8 cellular contexts compared by ENCODE assay signal in the genomic region with DNA sequence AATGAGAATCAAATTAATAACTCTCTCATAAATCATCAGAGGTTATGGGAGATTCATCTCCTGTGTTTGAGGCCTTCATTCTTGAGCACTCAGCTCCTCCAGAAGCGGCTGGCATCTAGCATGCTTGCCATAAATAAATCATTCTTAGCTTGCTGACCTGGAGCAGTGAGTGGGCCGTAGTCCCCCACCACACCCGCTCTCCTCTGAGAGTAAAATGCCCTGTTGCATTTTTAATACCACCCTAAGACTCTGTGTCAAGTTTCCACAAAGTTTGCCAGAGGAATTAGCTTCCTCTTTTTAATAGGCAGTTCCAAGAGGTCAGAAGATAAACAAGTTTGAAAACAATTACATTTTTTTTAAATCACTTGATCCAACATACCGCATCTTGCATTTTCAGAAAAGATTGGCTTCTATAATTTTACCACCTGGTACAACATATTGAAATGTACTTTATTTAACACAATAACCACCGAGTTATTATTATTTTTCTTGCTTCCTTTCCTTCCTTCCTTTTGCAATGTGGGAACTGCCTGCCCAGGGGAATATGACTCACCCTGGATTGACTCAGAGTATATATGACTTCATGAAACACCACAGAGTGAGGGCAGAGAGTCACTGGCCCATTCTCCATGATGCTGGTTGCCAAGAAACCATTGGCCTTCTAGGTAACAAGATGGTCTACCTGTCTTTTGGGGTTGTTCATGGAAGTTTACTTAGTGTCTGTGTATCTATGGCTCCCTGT. TPM values are rescaled to one million over a fixed set of nuclear protein-coding genes. Genes with fewer than 3 reads are reported as not detected.
DNase-seq lines count a peak whose midpoint lies in the region; ATAC-seq and TF ChIP-seq lines count a peak whose summit lies in the region.

No MANE protein-coding gene starts in this region.

- DNase-seq in HEK293T (ENCODE audit: extremely low spot score) (peak; percentile 13), SK-MEL-5 (ENCODE audit: low read depth, low spot score) (peak; percentile 27), glomerular visceral epithelial cell (ENCODE audit: extremely low spot score) (peak; percentile 76), smooth muscle cell of the brain vasculature (ENCODE audit: low read depth, low spot score) (peak; percentile 69), retina (no peak)
- no peak for DNase-seq in stimulated activated CD4-positive, alpha-beta T cell treated with anti-CD3 and anti-CD28 coated beads, Interleukin-4, amount 100 ng/mL, for 1 hour

- ATAC-seq in HG02970 (IDR thresholded peaks at IDR 0.05; ENCODE audit: low FRiP score, unreplicated experiment): no peak
- no peak for ATAC-seq in HG03159 (IDR thresholded peaks at IDR 0.05; ENCODE audit: unreplicated experiment)

- POLR2A ChIA-PET in HEK293T (lab: Yijun Ruan, JAX): no interaction called here

- in situ Hi-C loops in SK-MEL-5 (cut with HindIII; ENCODE audit: low pct_unique_long_range_greater_than_20kb, low sequenced_read_pairs): no loop called here

- CTCF ChIA-PET in HEK293T (lab: Yijun Ruan, JAX): interaction anchor here (0.6 to 1.7 kb wide), 2 partner anchors 45 to 114 kb away, joined by 3 to 7 read pairs; no protein-coding TSS in a partner anchor

TF ChIP-seq in HEK293T, 16 proteins besides CTCF, POLR2A, EP300 and RAD21:
- TF ChIP-seq, protein P1, sequence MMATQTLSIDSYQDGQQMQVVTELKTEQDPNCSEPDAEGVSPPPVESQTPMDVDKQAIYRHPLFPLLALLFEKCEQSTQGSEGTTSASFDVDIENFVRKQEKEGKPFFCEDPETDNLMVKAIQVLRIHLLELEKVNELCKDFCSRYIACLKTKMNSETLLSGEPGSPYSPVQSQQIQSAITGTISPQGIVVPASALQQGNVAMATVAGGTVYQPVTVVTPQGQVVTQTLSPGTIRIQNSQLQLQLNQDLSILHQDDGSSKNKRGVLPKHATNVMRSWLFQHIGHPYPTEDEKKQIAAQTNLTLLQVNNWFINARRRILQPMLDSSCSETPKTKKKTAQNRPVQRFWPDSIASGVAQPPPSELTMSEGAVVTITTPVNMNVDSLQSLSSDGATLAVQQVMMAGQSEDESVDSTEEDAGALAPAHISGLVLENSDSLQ (IDR thresholded peaks at IDR 0.05): 0 out of 2 replicates have a peak, but pooled peaks have one; percentile 5
- TF ChIP-seq L3MBTL2 (conservative IDR thresholded peaks at IDR 0.05) (no peak), FOXA1 (IDR thresholded peaks at IDR 0.05) (no peak), ZNF384 (IDR thresholded peaks at IDR 0.05) (no peak)

RNA-seq across cellular contexts. Expression of a gene that starts 29.4 kb away (rescaled TPM):
- total RNA-seq in SK-MEL-5 (2014; rRNA removed; shearing (Covaris generic)): not detected in 2 replicates
- not detected in 2 replicates for polyA plus RNA-seq in SK-MEL-5 (2015; cell fraction: cytosol; rRNA removed)
- not detected in 2 replicates for polyA plus RNA-seq in SK-MEL-5 (2015; cell fraction: nucleus; rRNA removed)

Comparison
In these comparisons a context has a peak if more than half of its experiments do, and no peak if none do; other contexts are left out.
1. DNase-seq: peak in HEK293T (single experiment), SK-MEL-5 (single experiment), glomerular visceral epithelial cell (single experiment) and smooth muscle cell of the brain vasculature (single experiment); none in stimulated activated CD4-positive, alpha-beta T cell treated with anti-CD3 and anti-CD28 coated beads, Interleukin-4, amount 100 ng/mL, for 1 hour (single experiment) and retina (single experiment).